ENCODE assay signal across 14 cellular contexts in the genomic region with DNA sequence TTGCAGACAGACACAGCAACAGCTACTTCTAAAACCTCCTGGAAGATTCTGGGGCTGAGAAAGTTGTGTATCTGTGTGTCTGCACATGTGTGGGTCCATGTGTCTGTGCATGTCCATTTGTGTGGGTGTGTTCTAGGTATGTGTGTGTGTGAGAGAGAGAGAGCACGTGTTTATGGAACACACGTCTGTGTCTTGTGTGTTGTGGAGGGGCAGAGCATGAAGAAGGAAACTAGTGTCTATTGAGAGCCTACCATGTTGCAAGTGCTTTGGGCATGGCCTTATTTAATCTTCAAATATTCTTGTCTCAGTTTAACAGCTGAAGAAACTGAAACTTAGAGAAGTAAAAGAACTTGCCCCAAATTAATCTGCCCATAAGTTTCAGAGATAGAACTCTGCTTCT.
DNase-seq lines count a peak whose midpoint lies in the region; ATAC-seq and TF ChIP-seq lines count a peak whose summit lies in the region.
"Had no signal": no experiment of that assay in that cellular context is flagged by ENCODE, and none has a peak within 500 bp of the region (broad histone marks: within the 10 kb centered on the region; RNA-seq: fewer than 3 reads in every experiment).

No MANE protein-coding gene starts in this region.

- no peak for DNase-seq in activated CD4-positive, alpha-beta memory T cell treated with anti-CD3 and anti-CD28 coated beads for 36 hours
- DNase-seq in activated CD4-positive, alpha-beta memory T cell treated with anti-CD3 and anti-CD28 coated beads, Interleukin-2, amount 10 ng/mL, durations not matched to agents 7 days and 5 days: no peak
- peak in 1 of 2 experiments; percentile 19 for DNase-seq in HL-60 (ENCODE audit: low read depth in 1 of 2, low spot score in 1 of 2)
- no peak for DNase-seq in naive B cell
- DNase-seq in chondrocyte (ENCODE audit: low spot score): no peak
- no peak for DNase-seq in effector memory CD8-positive, alpha-beta T cell
- DNase-seq in activated CD4-positive, alpha-beta T cell treated with anti-CD3 and anti-CD28 coated beads, Interleukin-2, amount 10 ng/mL, durations not matched to agents 24 days and 14 days: no peak
- DNase-seq: DMS53, NCI-H2227 treated with DMSO at 0.1 percent for 48 hours had no signal

- peaks cover 21% of the 10 kb centered on the region for H3K4me1 Mint-ChIP-seq in activated CD4-positive, alpha-beta memory T cell treated with anti-CD3 and anti-CD28 coated beads for 36 hours (ENCODE audit: low read depth)
- peaks cover 22% of the 10 kb centered on the region for H3K4me1 Mint-ChIP-seq in activated CD4-positive, alpha-beta memory T cell treated with anti-CD3 and anti-CD28 coated beads, Interleukin-2, amount 10 ng/mL, durations not matched to agents 7 days and 5 days
- peaks cover 17 to 45% (median 22%) of the 10 kb centered on the region in 3 donors for H3K4me1 Mint-ChIP-seq in naive B cell
- no peaks in the 10 kb centered on the region for H3K4me1 Mint-ChIP-seq in chondrocyte (ENCODE audit: low read depth)
- H3K4me1 Mint-ChIP-seq in effector memory CD8-positive, alpha-beta T cell (ENCODE audit: low read depth in 2 of 2): peaks cover 12 to 16% of the 10 kb centered on the region in 2 donors
- H3K4me1 Mint-ChIP-seq in activated CD4-positive, alpha-beta T cell treated with anti-CD3 and anti-CD28 coated beads, Interleukin-2, amount 10 ng/mL, durations not matched to agents 24 days and 14 days: peaks cover 20% of the 10 kb centered on the region

- H3K4me3 ChIP-seq in HL-60 (replicated peaks; ENCODE audit: insufficient read depth, low read length): no peak overlapping the region
- H3K4me3 ChIP-seq: smooth muscle cell had no signal

- intact Hi-C loops in activated CD4-positive, alpha-beta memory T cell treated with anti-CD3 and anti-CD28 coated beads for 36 hours (cut with micrococcal nuclease): no loop called here
- intact Hi-C loops in activated CD4-positive, alpha-beta T cell treated with anti-CD3 and anti-CD28 coated beads, Interleukin-2, amount 10 ng/mL, durations not matched to agents 24 days and 14 days (cut with micrococcal nuclease): loop anchor here (10.0 kb wide), 1 partner anchor 171 kb away; no protein-coding TSS in a partner anchor

- POLR2A ChIA-PET in activated CD4-positive, alpha-beta memory T cell treated with anti-CD3 and anti-CD28 coated beads for 36 hours (lab: Charles Lee): no interaction called here
- POLR2A ChIA-PET in activated CD4-positive, alpha-beta memory T cell treated with anti-CD3 and anti-CD28 coated beads, Interleukin-2, amount 10 ng/mL, durations not matched to agents 7 days and 5 days (lab: Charles Lee): no interaction called here

- no peaks in the 10 kb centered on the region for H3K27me3 Mint-ChIP-seq in activated CD4-positive, alpha-beta memory T cell treated with anti-CD3 and anti-CD28 coated beads for 36 hours
- peaks cover 11% of the 10 kb centered on the region for H3K27me3 Mint-ChIP-seq in activated CD4-positive, alpha-beta memory T cell treated with anti-CD3 and anti-CD28 coated beads, Interleukin-2, amount 10 ng/mL, durations not matched to agents 7 days and 5 days
- peaks cover 0 to 4% (median 0%) of the 10 kb centered on the region in 3 donors for H3K27me3 Mint-ChIP-seq in naive B cell
- H3K27me3 Mint-ChIP-seq in chondrocyte (ENCODE audit: low read depth): peaks cover 58% of the 10 kb centered on the region
- H3K27me3 Mint-ChIP-seq in effector memory CD8-positive, alpha-beta T cell: peaks cover 0 to 21% of the 10 kb centered on the region in 2 donors
- peaks cover 23% of the 10 kb centered on the region for H3K27me3 Mint-ChIP-seq in activated CD4-positive, alpha-beta T cell treated with anti-CD3 and anti-CD28 coated beads, Interleukin-2, amount 10 ng/mL, durations not matched to agents 24 days and 14 days

- H3K27ac ChIP-seq in HL-60 (replicated peaks): peak overlapping the region; percentile 69
- H3K27ac ChIP-seq: VCaP had no signal

- H3K27me3 ChIP-seq in HL-60 (ENCODE audit: insufficient read depth, poor library complexity, severe bottlenecking): no peaks in the 10 kb centered on the region

- peak overlapping the region; percentile 3 for H3K27ac Mint-ChIP-seq in activated CD4-positive, alpha-beta memory T cell treated with anti-CD3 and anti-CD28 coated beads for 36 hours
- no peak overlapping the region for H3K27ac Mint-ChIP-seq in activated CD4-positive, alpha-beta memory T cell treated with anti-CD3 and anti-CD28 coated beads, Interleukin-2, amount 10 ng/mL, durations not matched to agents 7 days and 5 days
- H3K27ac Mint-ChIP-seq in naive B cell (peak overlapping the region in 5 of 6 donors; percentile 75 to 84 (median 80)), chondrocyte (ENCODE audit: unreplicated experiment) (no peak overlapping the region)
- no peak overlapping the region for H3K27ac Mint-ChIP-seq in effector memory CD8-positive, alpha-beta T cell
- no peak overlapping the region for H3K27ac Mint-ChIP-seq in activated CD4-positive, alpha-beta T cell treated with anti-CD3 and anti-CD28 coated beads, Interleukin-2, amount 10 ng/mL, durations not matched to agents 24 days and 14 days

- CTCF ChIA-PET in activated CD4-positive, alpha-beta memory T cell treated with anti-CD3 and anti-CD28 coated beads for 36 hours (lab: Charles Lee): interaction anchor here (0.6 kb wide), 1 partner anchor 993 kb away, joined by 3 read pairs; no protein-coding TSS in a partner anchor
- CTCF ChIA-PET in activated CD4-positive, alpha-beta memory T cell treated with anti-CD3 and anti-CD28 coated beads, Interleukin-2, amount 10 ng/mL, durations not matched to agents 7 days and 5 days (lab: Charles Lee): no interaction called here

- H3K4me3 Mint-ChIP-seq in activated CD4-positive, alpha-beta memory T cell treated with anti-CD3 and anti-CD28 coated beads for 36 hours: no peak overlapping the region
- no peak overlapping the region for H3K4me3 Mint-ChIP-seq in activated CD4-positive, alpha-beta memory T cell treated with anti-CD3 and anti-CD28 coated beads, Interleukin-2, amount 10 ng/mL, durations not matched to agents 7 days and 5 days
- H3K4me3 Mint-ChIP-seq in naive B cell (peak overlapping the region in 7 of 8 donors; percentile 15 to 82 (median 64)), chondrocyte (ENCODE audit: unreplicated experiment) (no peak overlapping the region)
- H3K4me3 Mint-ChIP-seq in effector memory CD8-positive, alpha-beta T cell: no peak overlapping the region
- H3K4me3 Mint-ChIP-seq in activated CD4-positive, alpha-beta T cell treated with anti-CD3 and anti-CD28 coated beads, Interleukin-2, amount 10 ng/mL, durations not matched to agents 24 days and 14 days: no peak overlapping the region
- H3K4me3 Mint-ChIP-seq: neural crest cell had no signal

- no peak for TF ChIP-seq CTCF in HL-60 (IDR thresholded peaks at IDR 0.05; ENCODE audit: insufficient read depth, low read length)
- no peak for TF ChIP-seq CTCF in chondrocyte (IDR thresholded peaks at IDR 0.05)

- ATAC-seq in GM21529 (IDR thresholded peaks at IDR 0.05; ENCODE audit: unreplicated experiment) (peak; percentile 42), naive B cell (ENCODE audit: low read depth in 2 of 2) (peak; percentile 16 to 17)
- ATAC-seq in effector memory CD8-positive, alpha-beta T cell (replicated peaks): no peak
- ATAC-seq: left colon had no signal

- H3K9me3 Mint-ChIP-seq in activated CD4-positive, alpha-beta memory T cell treated with anti-CD3 and anti-CD28 coated beads for 36 hours: no peaks in the 10 kb centered on the region
- H3K9me3 Mint-ChIP-seq in activated CD4-positive, alpha-beta memory T cell treated with anti-CD3 and anti-CD28 coated beads, Interleukin-2, amount 10 ng/mL, durations not matched to agents 7 days and 5 days: no peaks in the 10 kb centered on the region
- H3K9me3 Mint-ChIP-seq in naive B cell (no peaks in the 10 kb centered on the region), chondrocyte (ENCODE audit: low read depth) (no peaks in the 10 kb centered on the region)
- H3K9me3 Mint-ChIP-seq in effector memory CD8-positive, alpha-beta T cell: no peaks in the 10 kb centered on the region
- H3K9me3 Mint-ChIP-seq in activated CD4-positive, alpha-beta T cell treated with anti-CD3 and anti-CD28 coated beads, Interleukin-2, amount 10 ng/mL, durations not matched to agents 24 days and 14 days: no peaks in the 10 kb centered on the region
- H3K9me3 Mint-ChIP-seq: neural crest cell had no signal

- H3K36me3 Mint-ChIP-seq in activated CD4-positive, alpha-beta memory T cell treated with anti-CD3 and anti-CD28 coated beads for 36 hours: no peaks in the 10 kb centered on the region
- H3K36me3 Mint-ChIP-seq in activated CD4-positive, alpha-beta memory T cell treated with anti-CD3 and anti-CD28 coated beads, Interleukin-2, amount 10 ng/mL, durations not matched to agents 7 days and 5 days (ENCODE audit: low read depth): no peaks in the 10 kb centered on the region
- H3K36me3 Mint-ChIP-seq in naive B cell (no peaks in the 10 kb centered on the region), chondrocyte (ENCODE audit: low read depth) (no peaks in the 10 kb centered on the region)
- peaks cover 3% of the 10 kb centered on the region for H3K36me3 Mint-ChIP-seq in effector memory CD8-positive, alpha-beta T cell (ENCODE audit: insufficient read depth)
- no peaks in the 10 kb centered on the region for H3K36me3 Mint-ChIP-seq in activated CD4-positive, alpha-beta T cell treated with anti-CD3 and anti-CD28 coated beads, Interleukin-2, amount 10 ng/mL, durations not matched to agents 24 days and 14 days (ENCODE audit: low read depth)

Comparison
In these comparisons a context has a peak if more than half of its experiments do, and no peak if none do; other contexts are left out.
1. H3K27ac Mint-ChIP-seq: peak in activated CD4-positive, alpha-beta memory T cell treated with anti-CD3 and anti-CD28 coated beads for 36 hours (single experiment) and naive B cell (5 of 6); none in activated CD4-positive, alpha-beta memory T cell treated with anti-CD3 and anti-CD28 coated beads, Interleukin-2, amount 10 ng/mL, durations not matched to agents 7 days and 5 days (single experiment), chondrocyte (single experiment), effector memory CD8-positive, alpha-beta T cell (0 of 2) and activated CD4-positive, alpha-beta T cell treated with anti-CD3 and anti-CD28 coated beads, Interleukin-2, amount 10 ng/mL, durations not matched to agents 24 days and 14 days (single experiment).
2. H3K4me3 Mint-ChIP-seq: peak in naive B cell (7 of 8); none in activated CD4-positive, alpha-beta memory T cell treated with anti-CD3 and anti-CD28 coated beads for 36 hours (single experiment), activated CD4-positive, alpha-beta memory T cell treated with anti-CD3 and anti-CD28 coated beads, Interleukin-2, amount 10 ng/mL, durations not matched to agents 7 days and 5 days (single experiment), chondrocyte (single experiment), effector memory CD8-positive, alpha-beta T cell (0 of 2) and activated CD4-positive, alpha-beta T cell treated with anti-CD3 and anti-CD28 coated beads, Interleukin-2, amount 10 ng/mL, durations not matched to agents 24 days and 14 days (single experiment).